Comparison of ENCODE assay signal across 8 cellular contexts in the genomic region with DNA sequence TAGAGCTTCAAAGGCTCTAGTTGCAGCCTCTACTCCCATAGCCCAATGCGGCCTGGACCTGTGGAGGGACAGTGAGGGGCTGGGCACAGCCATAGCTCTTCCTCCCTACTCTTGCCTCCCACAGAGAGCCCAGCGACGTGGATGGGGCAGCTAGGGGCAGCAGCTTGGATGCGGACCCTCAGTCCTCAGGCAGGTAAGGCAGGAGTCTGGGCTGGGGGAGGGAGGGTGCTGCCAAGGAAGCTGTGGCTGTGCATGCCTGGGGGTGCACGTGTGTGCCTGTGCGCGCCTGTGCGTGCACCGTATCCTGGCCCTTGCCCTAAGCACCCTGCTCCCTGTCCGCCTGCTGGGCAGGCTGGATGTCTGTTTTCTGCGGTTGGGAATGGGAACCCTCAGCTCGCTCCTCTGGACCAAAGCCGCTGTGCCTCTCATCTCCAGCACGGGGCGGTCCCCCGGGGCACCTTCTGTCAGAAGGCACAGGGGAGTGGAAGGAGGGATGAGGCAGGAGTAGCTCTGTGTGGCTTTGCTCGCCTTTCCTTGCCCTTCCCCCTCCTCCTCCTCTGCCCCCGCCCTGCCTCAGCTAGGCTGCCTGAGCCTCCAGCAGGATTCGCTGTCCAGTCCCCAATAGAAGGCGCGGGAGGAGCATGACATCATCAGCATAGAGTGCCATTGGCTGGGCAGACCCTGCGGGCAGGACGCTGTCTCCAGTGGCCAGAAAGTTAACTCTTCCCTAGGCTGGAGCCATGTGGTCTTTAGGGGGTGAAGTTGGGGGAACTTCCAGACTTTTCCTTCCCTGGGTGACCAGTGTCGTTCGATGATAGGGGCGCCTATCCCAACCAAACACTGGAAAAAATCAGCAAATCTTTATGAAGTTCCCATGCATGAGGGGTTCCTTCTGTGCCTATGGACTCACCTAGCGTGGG. TPM values are rescaled to one million over a fixed set of nuclear protein-coding genes. Genes with fewer than 3 reads are reported as not detected.
DNase-seq lines count a peak whose midpoint lies in the region; ATAC-seq, FAIRE-seq and TF ChIP-seq lines count a peak whose summit lies in the region.

No MANE protein-coding gene starts in this region.

- in situ Hi-C loops in Caki2 (cut with HindIII; ENCODE audit: low pct_unique_long_range_greater_than_20kb, low sequenced_read_pairs) (no loop called here), GM12878 (cut with MboI) (no loop called here)

- CTCF ChIA-PET in GM12878 (lab: Yijun Ruan, JAX), result interaction anchor here (0.8 to 1.6 kb wide), 2 partner anchors 12 to 18 kb away, joined by 3 to 6 read pairs; no protein-coding TSS in a partner anchor

- H3K9ac ChIP-seq in GM12878 (ENCODE audit: control insufficient read depth, insufficient read depth, low read length) (no peak overlapping the region), parathyroid adenoma (no peak overlapping the region)

- no peak overlapping the region for H3K27ac ChIP-seq in GM12878 (ENCODE audit: control insufficient read depth, insufficient read depth)
- peak overlapping the region; percentile 79 for H3K27ac ChIP-seq in right cardiac atrium (ENCODE audit: low read length)
- peak overlapping the region; percentile 72 for H3K27ac ChIP-seq in parathyroid adenoma

- 32% methylated on average over 27 of the region's 27 CpGs for WGBS in GM12878 (ENCODE audit: insufficient coverage, insufficient replicate concordance, low lambda C conversion rate, missing lambda C conversion rate)
- WGBS in right cardiac atrium, result 5% methylated on average over 27 of the region's 27 CpGs

- TF ChIP-seq EP300 in GM12878 (IDR thresholded peaks at IDR 0.05; ENCODE audit: borderline replicate concordance in 1 of 2, control insufficient read depth in 1 of 2, low read depth in 2 of 2, low read length in 2 of 2), result no peak

- H2AFZ ChIP-seq in GM12878 (ENCODE audit: control insufficient read depth, low read depth, low read length) (no peak overlapping the region), parathyroid adenoma (peak overlapping the region; percentile 84)

- TF ChIP-seq RAD21 in GM12878 (IDR thresholded peaks at IDR 0.05; ENCODE audit: insufficient read depth, low read depth, low read length), result no peak

- TF ChIP-seq CTCF in GM12878 (IDR thresholded peaks at IDR 0.05 in 2 of 3, conservative IDR thresholded peaks at IDR 0.05 in 1 of 3; ENCODE audit: control insufficient read depth in 2 of 3, extremely low read depth in 1 of 3, insufficient read depth in 1 of 3, low read depth in 3 of 3, low read length in 3 of 3), result no peak
- TF ChIP-seq CTCF in parathyroid adenoma (IDR thresholded peaks at IDR 0.05), result peak; percentile 32

- BruUV-seq in GM12878 (replicated peaks; lab: Mats Ljungman, UMichigan), result no TSS peak

- DNase-seq in Caki2 (ENCODE audit: low read depth) (peak; percentile 93), HK-2 (ENCODE audit: unreplicated experiment) (peak; percentile 93), NCI-H748 treated with DMSO at 0.1 percent for 48 hours (lab: John Stamatoyannopoulos, UW) (peak; percentile 39), GM12878 (ENCODE audit: low read depth, low spot score) (no peak), right cardiac atrium (peak; percentile 96 to 97 (median 96)), T-helper 9 cell (no peak)

- H3K79me2 ChIP-seq in GM12878 (ENCODE audit: control insufficient read depth, insufficient read depth, low read length) (no peaks in the 10 kb centered on the region), parathyroid adenoma (no peaks in the 10 kb centered on the region)

- ATAC-seq in GM12878 (peak; percentile 92), right cardiac atrium (peak; percentile 92 to 94), GM21786 (IDR thresholded peaks at IDR 0.05; ENCODE audit: unreplicated experiment) (no peak)

- no peak for FAIRE-seq in GM12878 (lab: Jason Lieb, UNC)

- RAD21 ChIA-PET in GM12878 (lab: Charles Lee; ENCODE audit: unreplicated experiment), result interaction anchor here (0.8 to 1.4 kb wide), 2 partner anchors 11 to 13 kb away, joined by 3 to 4 read pairs; no protein-coding TSS in a partner anchor

- intact Hi-C loops in GM12878 (cut with micrococcal nuclease; ENCODE audit: unreplicated experiment), result no loop called here
- intact Hi-C loops in right cardiac atrium (cut with DNase I), result no loop called here

- SMC1A ChIA-PET in GM12878 (lab: Charles Lee; ENCODE audit: uncharacterized antibody, unreplicated experiment), result interaction anchor here (0.9 kb wide), 2 partner anchors 10 to 13 kb away, joined by 3 read pairs; no protein-coding TSS in a partner anchor

- H3K27me3 ChIP-seq in GM12878 (replicated peaks in 1 of 2; ENCODE audit: control insufficient read depth in 2 of 2, insufficient read depth in 2 of 2, low read length in 1 of 2), result peaks cover 5 to 9% of the 10 kb centered on the region in 2 experiments
- H3K27me3 ChIP-seq in right cardiac atrium (ENCODE audit: control insufficient read depth, insufficient read depth), result no peaks in the 10 kb centered on the region
- no peaks in the 10 kb centered on the region for H3K27me3 ChIP-seq in parathyroid adenoma (ENCODE audit: control insufficient read depth, insufficient read depth, low read length)

- H3K4me1 ChIP-seq in GM12878 (ENCODE audit: control insufficient read depth, insufficient read depth, low read length), result no peaks in the 10 kb centered on the region
- peaks cover 23% of the 10 kb centered on the region for H3K4me1 ChIP-seq in right cardiac atrium (ENCODE audit: control insufficient read depth, insufficient read depth, low read length)
- H3K4me1 ChIP-seq in parathyroid adenoma, result peaks cover 44% of the 10 kb centered on the region

- H3K9me3 ChIP-seq in GM12878 (replicated peaks; ENCODE audit: control insufficient read depth, insufficient read depth, low read length), result no peaks in the 10 kb centered on the region
- H3K9me3 ChIP-seq in right cardiac atrium (ENCODE audit: control insufficient read depth, low read length), result no peaks in the 10 kb centered on the region
- H3K9me3 ChIP-seq in parathyroid adenoma (ENCODE audit: control insufficient read depth, low read length), result no peaks in the 10 kb centered on the region

- POLR2A ChIA-PET in GM12878 (lab: Charles Lee), result no interaction called here

- no peaks in the 10 kb centered on the region for H3K36me3 ChIP-seq in GM12878 (ENCODE audit: control insufficient read depth in 2 of 2, insufficient read depth in 2 of 2, low read length in 1 of 2)
- no peaks in the 10 kb centered on the region for H3K36me3 ChIP-seq in parathyroid adenoma (ENCODE audit: control insufficient read depth, insufficient read depth, low read length)

- no peaks in the 10 kb centered on the region for H4K20me1 ChIP-seq in GM12878 (ENCODE audit: control insufficient read depth, insufficient read depth)

- H3K4me2 ChIP-seq in GM12878 (ENCODE audit: control insufficient read depth, insufficient read depth) (no peak overlapping the region), parathyroid adenoma (ENCODE audit: low read length) (peak overlapping the region; percentile 77)

- H3K4me3 ChIP-seq in GM12878, result no peak overlapping the region
- peak overlapping the region; percentile 39 for H3K4me3 ChIP-seq in right cardiac atrium (ENCODE audit: low read length)
- H3K4me3 ChIP-seq in parathyroid adenoma (ENCODE audit: low read depth, low read length), result peak overlapping the region; percentile 53

- TF ChIP-seq POLR2A in GM12878 (IDR thresholded peaks at IDR 0.05; ENCODE audit: low read depth, low read length), result no peak

RNA-seq across cellular contexts. Expression of gene PRCD, which starts 0.8 kb away (rescaled TPM):
- not detected in 2 replicates for total RNA-seq in Caki2 (2014; rRNA removed; shearing (Covaris generic); ENCODE audit: low replicate concordance)
- 2.4 TPM in 2 replicates for total RNA-seq in GM12878 (2013; cell fraction: nucleolus; rRNA removed)
- total RNA-seq in GM12878 (2014; rRNA removed) (0.44 TPM in 1 of 2 replicates, not detected in the other), GM12878 (2014; rRNA removed; fragmentation: Illumina TruSeq; extraction: Trizol) (0.18 TPM in 1 of 2 replicates, not detected in the other), GM12878 (2021) (0.37 and 0.95 TPM in 2 replicates), right cardiac atrium (10 to 100 TPM in 3 of 4 donors, 1 to 10 TPM in 1; 6.1 to 11.6 (median 10.9) TPM)
- polyA plus RNA-seq in GM12878 (2011; ENCODE audit: low read depth), result not detected
- polyA plus RNA-seq in GM12878 (2011; rRNA removed) (0.22 and 0.49 TPM in 2 replicates), GM12878 (2014; fragmentation: Illumina TruSeq; extraction: Trizol) (not detected in 2 replicates), GM12878 (2014; fragmentation: Nextera tagmentation; extraction: Ambion mirVana) (under 1 TPM in 1 of 2 experiments, not detected in 1; 0.31 TPM), GM12878 (2014; rRNA removed) (0.51 TPM in 1 of 2 replicates, not detected in the other), GM12878 (2016; fragmentation: Nextera tagmentation; extraction: Ambion mirVana) (under 1 TPM; 0.37 to 0.55 TPM), right cardiac atrium (9.8 TPM)
- polyA plus RNA-seq in GM12878 (2011; cell fraction: cytosol; rRNA removed), result 0.24 and 0.48 TPM in 2 replicates
- 0.50 and 1.4 TPM in 2 replicates for polyA plus RNA-seq in GM12878 (2011; cell fraction: nucleus; rRNA removed)
- 0.45 TPM in 1 of 2 replicates, not detected in the other for polyA plus RNA-seq in GM12878 (2012)
- polyA minus RNA-seq in GM12878 (2011; rRNA and poly(A)+ RNA removed), result not detected in 2 replicates
- not detected in 2 replicates for polyA minus RNA-seq in GM12878 (2011; cell fraction: cytosol; rRNA and poly(A)+ RNA removed)
- polyA minus RNA-seq in GM12878 (2011; cell fraction: nucleus; rRNA and poly(A)+ RNA removed), result not detected in 2 replicates

RNA-seq across cellular contexts. Expression of gene CYGB, which starts 3.1 kb away (rescaled TPM):
- 0.52 and 1.6 TPM in 2 replicates for total RNA-seq in Caki2 (2014; rRNA removed; shearing (Covaris generic); ENCODE audit: low replicate concordance)
- not detected in 2 replicates for total RNA-seq in GM12878 (2013; cell fraction: nucleolus; rRNA removed)
- total RNA-seq in GM12878 (2014; rRNA removed) (0.34 TPM in 1 of 2 replicates, not detected in the other), GM12878 (2014; rRNA removed; fragmentation: Illumina TruSeq; extraction: Trizol) (not detected in 2 replicates), GM12878 (2021) (not detected in 2 replicates), right cardiac atrium (10 to 100 TPM; 46.6 to 83.9 (median 67.3) TPM)
- polyA plus RNA-seq in GM12878 (2011; ENCODE audit: low read depth), result not detected
- polyA plus RNA-seq in GM12878 (2011; rRNA removed) (not detected in 2 replicates), GM12878 (2014; fragmentation: Illumina TruSeq; extraction: Trizol) (not detected in 2 replicates), GM12878 (2014; fragmentation: Nextera tagmentation; extraction: Ambion mirVana) (not detected), GM12878 (2014; rRNA removed) (not detected in 2 replicates), GM12878 (2016; fragmentation: Nextera tagmentation; extraction: Ambion mirVana) (not detected), right cardiac atrium (58.7 TPM)
- polyA plus RNA-seq in GM12878 (2011; cell fraction: cytosol; rRNA removed), result 0.09 TPM in 1 of 2 replicates, not detected in the other
- 0.25 TPM in 1 of 2 replicates, not detected in the other for polyA plus RNA-seq in GM12878 (2011; cell fraction: nucleus; rRNA removed)
- not detected in 2 replicates for polyA plus RNA-seq in GM12878 (2012)
- 0.31 TPM in 1 of 2 replicates, not detected in the other for polyA minus RNA-seq in GM12878 (2011; rRNA and poly(A)+ RNA removed)
- polyA minus RNA-seq in GM12878 (2011; cell fraction: cytosol; rRNA and poly(A)+ RNA removed), result not detected in 2 replicates
- polyA minus RNA-seq in GM12878 (2011; cell fraction: nucleus; rRNA and poly(A)+ RNA removed), result not detected in 2 replicates

RNA-seq across cellular contexts. Expression of gene RHBDF2, which starts 39.4 kb away (rescaled TPM):
- total RNA-seq in Caki2 (2014; rRNA removed; shearing (Covaris generic); ENCODE audit: low replicate concordance), result 17.5 and 33.6 TPM in 2 replicates
- total RNA-seq in GM12878 (2013; cell fraction: nucleolus; rRNA removed), result 130 and 159 TPM in 2 replicates
- total RNA-seq in GM12878 (2014; rRNA removed) (22.5 and 31.1 TPM in 2 replicates), GM12878 (2014; rRNA removed; fragmentation: Illumina TruSeq; extraction: Trizol) (10.9 and 12.2 TPM in 2 replicates), GM12878 (2021) (30.5 and 43.0 TPM in 2 replicates), right cardiac atrium (10 to 100 TPM; 10.2 to 16.4 (median 12.8) TPM)
- polyA plus RNA-seq in GM12878 (2011; ENCODE audit: low read depth), result 10.0 TPM
- polyA plus RNA-seq in GM12878 (2011; rRNA removed) (2.0 and 6.5 TPM in 2 replicates), GM12878 (2014; fragmentation: Illumina TruSeq; extraction: Trizol) (3.7 and 12.9 TPM in 2 replicates), GM12878 (2014; fragmentation: Nextera tagmentation; extraction: Ambion mirVana) (1 to 10 TPM in 1 of 2 experiments, under 1 TPM in 1; 0.97 to 1.1 TPM), GM12878 (2014; rRNA removed) (38.3 and 42.4 TPM in 2 replicates), GM12878 (2016; fragmentation: Nextera tagmentation; extraction: Ambion mirVana) (10 to 100 TPM; 24.5 to 26.4 TPM), right cardiac atrium (11.2 TPM)
- 7.1 and 8.0 TPM in 2 replicates for polyA plus RNA-seq in GM12878 (2011; cell fraction: cytosol; rRNA removed)
- polyA plus RNA-seq in GM12878 (2011; cell fraction: nucleus; rRNA removed), result 52.8 and 56.2 TPM in 2 replicates
- 34.5 and 40.1 TPM in 2 replicates for polyA plus RNA-seq in GM12878 (2012)
- polyA minus RNA-seq in GM12878 (2011; rRNA and poly(A)+ RNA removed), result 7.6 and 15.0 TPM in 2 replicates
- polyA minus RNA-seq in GM12878 (2011; cell fraction: cytosol; rRNA and poly(A)+ RNA removed), result 7.0 and 7.6 TPM in 2 replicates
- 14.9 and 27.1 TPM in 2 replicates for polyA minus RNA-seq in GM12878 (2011; cell fraction: nucleus; rRNA and poly(A)+ RNA removed)

RNA-seq across cellular contexts. Expression of gene ST6GALNAC2, which starts 45.0 kb away (rescaled TPM):
- total RNA-seq in Caki2 (2014; rRNA removed; shearing (Covaris generic); ENCODE audit: low replicate concordance), result 2.8 and 5.3 TPM in 2 replicates
- total RNA-seq in GM12878 (2013; cell fraction: nucleolus; rRNA removed), result not detected in 2 replicates
- total RNA-seq in GM12878 (2014; rRNA removed) (0.23 TPM in 1 of 2 replicates, not detected in the other), GM12878 (2014; rRNA removed; fragmentation: Illumina TruSeq; extraction: Trizol) (not detected in 2 replicates), GM12878 (2021) (0.13 and 0.41 TPM in 2 replicates), right cardiac atrium (1 to 10 TPM; 4.0 to 5.8 (median 5.5) TPM)
- polyA plus RNA-seq in GM12878 (2011; ENCODE audit: low read depth), result 0.12 TPM
- polyA plus RNA-seq in GM12878 (2011; rRNA removed) (0.08 and 0.17 TPM in 2 replicates), GM12878 (2014; fragmentation: Illumina TruSeq; extraction: Trizol) (not detected in 2 replicates), GM12878 (2014; fragmentation: Nextera tagmentation; extraction: Ambion mirVana) (not detected), GM12878 (2014; rRNA removed) (0.18 TPM in 1 of 2 replicates, not detected in the other), GM12878 (2016; fragmentation: Nextera tagmentation; extraction: Ambion mirVana) (under 1 TPM in 1 of 2 experiments, not detected in 1; 0.24 TPM), right cardiac atrium (4.2 TPM)
- 0.06 and 0.12 TPM in 2 replicates for polyA plus RNA-seq in GM12878 (2011; cell fraction: cytosol; rRNA removed)
- polyA plus RNA-seq in GM12878 (2011; cell fraction: nucleus; rRNA removed), result 0.15 and 1.2 TPM in 2 replicates
- 0.28 TPM in 1 of 2 replicates, not detected in the other for polyA plus RNA-seq in GM12878 (2012)
- polyA minus RNA-seq in GM12878 (2011; rRNA and poly(A)+ RNA removed), result not detected in 2 replicates
- polyA minus RNA-seq in GM12878 (2011; cell fraction: cytosol; rRNA and poly(A)+ RNA removed), result not detected in 2 replicates
- not detected in 2 replicates for polyA minus RNA-seq in GM12878 (2011; cell fraction: nucleus; rRNA and poly(A)+ RNA removed)

Comparison
In these comparisons a context has a peak if more than half of its experiments do, and no peak if none do; other contexts are left out.
1. DNase-seq: peak in Caki2 (single experiment), HK-2 (single experiment), NCI-H748 treated with DMSO at 0.1 percent for 48 hours (single experiment) and right cardiac atrium (3 of 3); none in GM12878 (single experiment) and T-helper 9 cell (single experiment).
2. RNA of gene CYGB, which starts 3.1 kb away (total RNA-seq): 46.6 to 83.9 TPM in right cardiac atrium; 0.52 to 1.6 TPM in Caki2 and 0.34 TPM in GM12878; every median in the first group is over 10 times any median in the second.